ENCODE assay signal across 17 cellular contexts in genomic region chr17:50209133-50209471, GRCh38. TPM values are rescaled to one million over a fixed set of nuclear protein-coding genes. Genes with fewer than 3 reads are reported as not detected.
DNase-seq lines count a peak whose midpoint lies in the region; ATAC-seq, FAIRE-seq and TF ChIP-seq lines count a peak whose summit lies in the region.
"Had no signal": no experiment of that assay in that cellular context is flagged by ENCODE, and none has a peak within 500 bp of the region (broad histone marks: within the 10 kb centered on the region; RNA-seq: fewer than 3 reads in every experiment).

No MANE protein-coding gene starts in this region.

- DNase-seq in astrocyte (ENCODE audit: low read depth) (no peak), mesothelial cell of epicardium (ENCODE audit: low spot score in 2 of 2, unreplicated experiment in 2 of 2) (no peak), stomach (no peak), left colon (no peak), GM10266 (ENCODE audit: extremely low spot score) (no peak), CD14-positive monocyte (ENCODE audit: low spot score) (no peak)
- DNase-seq: activated CD8-positive, alpha-beta T cell treated with anti-CD3 and anti-CD28 coated beads, Interleukin-2, amount 10 ng/mL, durations not matched to agents 7 days and 5 days; activated naive CD4-positive, alpha-beta T cell treated with anti-CD3 and anti-CD28 coated beads for 36 hours; natural killer cell; NCI-H1417 had no signal

- H4K20me1 ChIP-seq in astrocyte (ENCODE audit: insufficient read depth, low read length) = no peaks in the 10 kb centered on the region

- H3K4me3 Mint-ChIP-seq in astrocyte (ENCODE audit: unreplicated experiment) = peak overlapping the region; percentile 68
- peak overlapping the region; percentile 3 for H3K4me3 Mint-ChIP-seq in mesothelial cell of epicardium
- H3K4me3 Mint-ChIP-seq in CD14-positive monocyte = no peak overlapping the region
- H3K4me3 Mint-ChIP-seq: activated CD8-positive, alpha-beta T cell treated with anti-CD3 and anti-CD28 coated beads, Interleukin-2, amount 10 ng/mL, durations not matched to agents 7 days and 5 days; activated naive CD4-positive, alpha-beta T cell treated with anti-CD3 and anti-CD28 coated beads for 36 hours; natural killer cell had no signal

- H3K27ac Mint-ChIP-seq in astrocyte (ENCODE audit: unreplicated experiment) (peak overlapping the region; percentile 100), mesothelial cell of epicardium (peak overlapping the region; percentile 99), CD14-positive monocyte (no peak overlapping the region)
- H3K27ac Mint-ChIP-seq: activated CD8-positive, alpha-beta T cell treated with anti-CD3 and anti-CD28 coated beads, Interleukin-2, amount 10 ng/mL, durations not matched to agents 7 days and 5 days; activated naive CD4-positive, alpha-beta T cell treated with anti-CD3 and anti-CD28 coated beads for 36 hours; natural killer cell had no signal

- H3K4me1 ChIP-seq in HUES6 (ENCODE audit: control insufficient read depth, insufficient read depth, low read length) = peaks cover 78% of the 10 kb centered on the region
- H3K4me1 ChIP-seq in astrocyte (ENCODE audit: insufficient read depth, low read length) = peaks cover 83% of the 10 kb centered on the region
- peaks cover 19 to 78% (median 49%) of the 10 kb centered on the region in 4 donors for H3K4me1 ChIP-seq in stomach

- H3K36me3 Mint-ChIP-seq in astrocyte (ENCODE audit: low read depth, unreplicated experiment) = peaks cover 1% of the 10 kb centered on the region
- H3K36me3 Mint-ChIP-seq in mesothelial cell of epicardium = no peaks in the 10 kb centered on the region
- H3K36me3 Mint-ChIP-seq in CD14-positive monocyte = no peaks in the 10 kb centered on the region
- H3K36me3 Mint-ChIP-seq: natural killer cell had no signal

- no peak for TF ChIP-seq CTCF in astrocyte (IDR thresholded peaks at IDR 0.05; ENCODE audit: insufficient read depth, low read depth, low read length)
- TF ChIP-seq CTCF in mesothelial cell of epicardium (IDR thresholded peaks at IDR 0.05; ENCODE audit: unreplicated experiment) = no peak
- TF ChIP-seq CTCF in stomach (IDR thresholded peaks at IDR 0.05) = no peak
- TF ChIP-seq CTCF in GM10266 (IDR thresholded peaks at IDR 0.05; ENCODE audit: control insufficient read depth, insufficient read depth, low read depth, missing control alignments) = no peak
- TF ChIP-seq CTCF in CD14-positive monocyte (IDR thresholded peaks at IDR 0.05) = no peak

- H3K9me3 ChIP-seq in HUES6 (ENCODE audit: control insufficient read depth, insufficient read depth, low read depth, low read length) (no peaks in the 10 kb centered on the region), astrocyte (ENCODE audit: insufficient read depth, low read depth, low read length) (no peaks in the 10 kb centered on the region), stomach (no peaks in the 10 kb centered on the region)
- H3K9me3 ChIP-seq: Peyer's patch had no signal

- H3K27me3 Mint-ChIP-seq in astrocyte (ENCODE audit: low read depth, unreplicated experiment) (no peaks in the 10 kb centered on the region), mesothelial cell of epicardium (ENCODE audit: low read depth) (no peaks in the 10 kb centered on the region), CD14-positive monocyte (ENCODE audit: low read depth in 3 of 3) (peaks cover 26 to 53% (median 34%) of the 10 kb centered on the region in 3 donors)

- intact Hi-C loops in stomach (cut with DNase I; ENCODE audit: low total_unique reads) = no loop called here
- intact Hi-C loops in left colon (cut with DNase I, micrococcal nuclease) = no loop called here
- intact Hi-C loops in CD14-positive monocyte (cut with micrococcal nuclease) = no loop called here

- H3K36me3 ChIP-seq in HUES6 (ENCODE audit: control insufficient read depth, insufficient read depth, low read length) (no peaks in the 10 kb centered on the region), astrocyte (ENCODE audit: insufficient read depth, low read length) (no peaks in the 10 kb centered on the region), stomach (no peaks in the 10 kb centered on the region)
- H3K36me3 ChIP-seq: Peyer's patch had no signal

- H3K9me3 Mint-ChIP-seq in astrocyte (ENCODE audit: unreplicated experiment) (no peaks in the 10 kb centered on the region), mesothelial cell of epicardium (no peaks in the 10 kb centered on the region), CD14-positive monocyte (no peaks in the 10 kb centered on the region)
- H3K9me3 Mint-ChIP-seq: activated naive CD4-positive, alpha-beta T cell treated with anti-CD3 and anti-CD28 coated beads for 36 hours; natural killer cell had no signal

- H3K27me3 ChIP-seq in HUES6 (ENCODE audit: control insufficient read depth, insufficient read depth, low read length) = no peaks in the 10 kb centered on the region; the same call in 1 of the 2 replicates
- no peaks in the 10 kb centered on the region for H3K27me3 ChIP-seq in astrocyte (ENCODE audit: insufficient read depth, low read length)
- H3K27me3 ChIP-seq in stomach = peaks cover 0 to 49% (median 8%) of the 10 kb centered on the region in 3 donors
- H3K27me3 ChIP-seq: Peyer's patch had no signal

- WGBS in stomach, 5 donors = 75 to 80% (median 78%) methylated on average over 6 of the region's 6 CpGs

- H3K27ac ChIP-seq in HUES6 (ENCODE audit: low read depth, low read length) (peak overlapping the region; percentile 30; the same call in 1 of the 2 replicates), astrocyte (ENCODE audit: low read depth, low read length) (peak overlapping the region; percentile 100), stomach (peak overlapping the region in 4 of 5 donors; percentile 87 to 93 (median 90))
- H3K27ac ChIP-seq: C4-2B had no signal

- peaks cover 35% of the 10 kb centered on the region for H3K79me2 ChIP-seq in astrocyte (ENCODE audit: insufficient read depth, low read length)

- no peak overlapping the region for H2AFZ ChIP-seq in astrocyte (ENCODE audit: low read depth, low read length)

- TF ChIP-seq EP300 in stomach (IDR thresholded peaks at IDR 0.05) = no peak

- TF ChIP-seq POLR2A in stomach (IDR thresholded peaks at IDR 0.05) = no peak

- H3K4me3 ChIP-seq in HUES6 (ENCODE audit: low read depth, low read length) (no peak overlapping the region), astrocyte (ENCODE audit: insufficient read depth, low read depth, low read length) (peak overlapping the region; percentile 26), stomach (no peak overlapping the region)
- H3K4me3 ChIP-seq: Peyer's patch had no signal

- peak overlapping the region; percentile 82 for H3K4me2 ChIP-seq in astrocyte (ENCODE audit: low read length)

- FAIRE-seq in astrocyte (lab: Jason Lieb, UNC) = peak; percentile 17

- ATAC-seq in left colon (no peak), HG02759 (IDR thresholded peaks at IDR 0.05; ENCODE audit: unreplicated experiment) (no peak)
- ATAC-seq: activated CD8-positive, alpha-beta T cell treated with anti-CD3 and anti-CD28 coated beads, Interleukin-2, amount 10 ng/mL, durations not matched to agents 7 days and 5 days; HCT116; natural killer cell had no signal

- peak overlapping the region; percentile 91 for H3K9ac ChIP-seq in HUES6 (ENCODE audit: low read length)
- H3K9ac ChIP-seq in astrocyte (ENCODE audit: low read length) = peak overlapping the region; percentile 96

- peaks cover 80% of the 10 kb centered on the region for H3K4me1 Mint-ChIP-seq in astrocyte (ENCODE audit: low read depth, unreplicated experiment)
- peaks cover 90% of the 10 kb centered on the region for H3K4me1 Mint-ChIP-seq in mesothelial cell of epicardium
- peaks cover 9% of the 10 kb centered on the region for H3K4me1 Mint-ChIP-seq in CD14-positive monocyte

RNA-seq across cellular contexts. Expression of gene COL1A1, which starts 7.7 kb away (rescaled TPM):
- total RNA-seq in astrocyte (12,796 and 18,656 TPM in 2 replicates), mesothelial cell of epicardium (3,780 to 4,004 TPM (median 3,972 TPM) in 3 replicates), stomach (1,000 to 10,000 TPM in 1 of 5 donors, 100 to 1,000 TPM in 3, 10 to 100 TPM in 1; 87.0 to 1,931 (median 219) TPM), left colon (10 to 100 TPM; 33.5 to 91.9 TPM)
- polyA plus RNA-seq in stomach (10 to 100 TPM; 17.9 to 60.0 (median 24.9) TPM), CD14-positive monocyte (not detected)

RNA-seq across cellular contexts. Expression of gene SGCA, which starts 43.3 kb away (rescaled TPM):
- total RNA-seq in astrocyte (0.32 TPM in 1 of 2 replicates, not detected in the other), mesothelial cell of epicardium (not detected in 3 replicates), stomach (10 to 100 TPM in 3 of 5 donors, 1 to 10 TPM in 2; 5.4 to 89.3 (median 21.4) TPM), left colon (1 to 10 TPM in 1 of 2 donors, under 1 TPM in 1; 0.31 to 4.7 TPM)
- polyA plus RNA-seq in stomach (10 to 100 TPM in 1 of 3 donors, 1 to 10 TPM in 2; 6.0 to 24.3 (median 8.7) TPM), CD14-positive monocyte (under 1 TPM; 0.53 to 0.89 TPM)
- total RNA-seq: activated CD8-positive, alpha-beta T cell treated with anti-CD3 and anti-CD28 coated beads, Interleukin-2, amount 10 ng/mL, durations not matched to agents 7 days and 5 days; cerebellum; natural killer cell; NCI-H460 had no signal

RNA-seq across cellular contexts. Expression of gene PPP1R9B, which starts 58.6 kb away (rescaled TPM):
- 73.6 and 75.9 TPM in 2 replicates for total RNA-seq in astrocyte
- 56.4 to 58.6 TPM (median 56.6 TPM) in 3 replicates for total RNA-seq in mesothelial cell of epicardium
- 10 to 100 TPM; 11.6 to 64.2 (median 22.5) TPM for total RNA-seq in stomach
- polyA plus RNA-seq in stomach = 10 to 100 TPM; 13.1 to 28.8 (median 14.2) TPM
- total RNA-seq in left colon = 10 to 100 TPM; 30.6 to 34.3 TPM
- 1 to 10 TPM in 1 of 2 donors, under 1 TPM in 1; 0.61 to 1.3 TPM for polyA plus RNA-seq in CD14-positive monocyte

Comparison
In these comparisons a context has a peak if more than half of its experiments do, and no peak if none do; other contexts are left out.
1. H3K27ac ChIP-seq: peak in every context shown above with its lines; median percentile 100 in astrocyte; 90 in stomach; 30 in HUES6.
2. H3K27ac Mint-ChIP-seq: peak in astrocyte (single experiment) and mesothelial cell of epicardium (single experiment); none in CD14-positive monocyte (0 of 7).
3. H3K4me3 Mint-ChIP-seq: peak in astrocyte (single experiment) and mesothelial cell of epicardium (single experiment); none in CD14-positive monocyte (0 of 2).